Comparison of ENCODE assay signal across 16 cellular contexts in genomic region chr19:27748551-27749152, GRCh38.
"Had no signal": no experiment of that assay in that cellular context is flagged by ENCODE, and none has a peak within 500 bp of the region (broad histone marks: within the 10 kb centered on the region; RNA-seq: fewer than 3 reads in every experiment).

No MANE protein-coding gene starts in this region.

- H3K4me1 Mint-ChIP-seq: stimulated activated naive CD8-positive, alpha-beta T cell treated with anti-CD3 and anti-CD28 coated beads, Interleukin-15, amount 100 ng/mL, for 72 hours had no signal

- H3K27ac Mint-ChIP-seq: activated naive CD4-positive, alpha-beta T cell treated with anti-CD3 and anti-CD28 coated beads, Interleukin-2, amount 50 U/mL, for 24 hours; immature natural killer cell; naive thymus-derived CD4-positive, alpha-beta T cell; neural progenitor cell; stimulated activated naive CD8-positive, alpha-beta T cell treated with anti-CD3 and anti-CD28 coated beads, Interleukin-15, amount 100 ng/mL, for 72 hours; T-helper 1 cell treated with Interleukin-12 subunit alpha and Interleukin-12 subunit beta and Interleukin-4 antibody, amounts not matched to agents 30 μg/mL and 1 μg/mL, for 36 hours had no signal

- H3K27me3 Mint-ChIP-seq: activated naive CD4-positive, alpha-beta T cell treated with anti-CD3 and anti-CD28 coated beads, Interleukin-2, amount 50 U/mL, for 24 hours; stimulated activated naive CD8-positive, alpha-beta T cell treated with anti-CD3 and anti-CD28 coated beads, Interleukin-15, amount 100 ng/mL, for 72 hours had no signal

- H3K4me3 ChIP-seq: adrenal gland, neural progenitor cell, psoas muscle had no signal

- H3K9ac ChIP-seq: neural progenitor cell had no signal

- DNase-seq: activated CD4-positive, alpha-beta T cell treated with anti-CD3 and anti-CD28 coated beads, Interleukin-2, amount 50 U/mL, for 48 hours; activated gamma-delta T cell; immature natural killer cell; mesendoderm; naive thymus-derived CD4-positive, alpha-beta T cell; psoas muscle; right cardiac atrium; small intestine; stimulated activated CD4-positive, alpha-beta T cell treated with anti-CD3 and anti-CD28 coated beads, Interleukin-15, amount 100 ng/mL, for 24 hours; stimulated activated CD4-positive, alpha-beta T cell treated with anti-CD3 and anti-CD28 coated beads, Interleukin-4, amount 100 ng/mL, for 1 hour; stimulated activated naive CD8-positive, alpha-beta T cell treated with anti-CD3 and anti-CD28 coated beads, Interleukin-15, amount 100 ng/mL, for 72 hours; trophoblast cell had no signal

- H3K4me2 ChIP-seq: neural progenitor cell had no signal

- H3K4me3 Mint-ChIP-seq: activated naive CD4-positive, alpha-beta T cell treated with anti-CD3 and anti-CD28 coated beads, Interleukin-2, amount 50 U/mL, for 24 hours; immature natural killer cell; naive thymus-derived CD4-positive, alpha-beta T cell; neural progenitor cell; stimulated activated naive CD8-positive, alpha-beta T cell treated with anti-CD3 and anti-CD28 coated beads, Interleukin-15, amount 100 ng/mL, for 72 hours; T-helper 1 cell treated with Interleukin-12 subunit alpha and Interleukin-12 subunit beta and Interleukin-4 antibody, amounts not matched to agents 30 μg/mL and 1 μg/mL, for 36 hours had no signal

- H3K36me3 ChIP-seq: adrenal gland, neural progenitor cell had no signal

- H3K27me3 ChIP-seq: adrenal gland had no signal

- H3K9me3 ChIP-seq: adrenal gland, psoas muscle had no signal

- H2AFZ ChIP-seq: neural progenitor cell had no signal

- H3K27ac ChIP-seq: adrenal gland, neural progenitor cell, psoas muscle had no signal

- ATAC-seq: naive thymus-derived CD4-positive, alpha-beta T cell; psoas muscle; right cardiac atrium; stimulated activated naive CD8-positive, alpha-beta T cell treated with anti-CD3 and anti-CD28 coated beads, Interleukin-15, amount 100 ng/mL, for 72 hours had no signal
